19 cellular contexts compared by ENCODE assay signal in genomic region chr6:138034229-138034628, GRCh38.
"Had no signal": no experiment of that assay in that cellular context is flagged by ENCODE, and none has a peak within 500 bp of the region (broad histone marks: within the 10 kb centered on the region; RNA-seq: fewer than 3 reads in every experiment).

No MANE protein-coding gene starts in this region.

- H2AFZ ChIP-seq: neural progenitor cell, parathyroid adenoma had no signal

- ATAC-seq: left ventricle myocardium superior; lower lobe of right lung; naive thymus-derived CD4-positive, alpha-beta T cell; sciatic nerve; stimulated activated memory B cell treated with anti-CD40 and anti-IgM and Interleukin-4, amounts not matched to agents 10 μg/mL and 1 μg/mL and 100 μg/mL, for 72 hours; stimulated activated naive CD8-positive, alpha-beta T cell treated with anti-CD3 and anti-CD28 coated beads, Interleukin-15, Interleukin-2, amounts not matched to agents 100 U/mL and 50 U/mL, for 24 hours had no signal

- H3K27me3 ChIP-seq: dorsolateral prefrontal cortex, esophagus muscularis mucosa, neural progenitor cell, spleen, tibial nerve had no signal

- H3K27ac ChIP-seq: dorsolateral prefrontal cortex, esophagus muscularis mucosa, lower lobe of right lung, neural progenitor cell, parathyroid adenoma, spleen, thoracic aorta, tibial nerve had no signal

- H3K36me3 ChIP-seq: esophagus muscularis mucosa, lower lobe of right lung, neural progenitor cell, spleen, thoracic aorta, tibial nerve had no signal

- H3K9ac ChIP-seq: neural progenitor cell, parathyroid adenoma had no signal

- H3K4me3 ChIP-seq: dorsolateral prefrontal cortex, esophagus muscularis mucosa, lower lobe of right lung, neural progenitor cell, spleen, thoracic aorta, tibial nerve had no signal

- H3K9me3 ChIP-seq: esophagus muscularis mucosa, lower lobe of right lung, spleen, thoracic aorta, tibial nerve had no signal

- H3K4me1 ChIP-seq: lower lobe of right lung, neural progenitor cell, parathyroid adenoma, spleen, tibial nerve had no signal

- H3K4me2 ChIP-seq: neural progenitor cell had no signal

- H3K79me2 ChIP-seq: parathyroid adenoma had no signal

- DNase-seq: dorsolateral prefrontal cortex; effector CD4-positive, alpha-beta T cell; hypothalamus; immature natural killer cell; islet precursor cell; left ventricle myocardium superior; lower lobe of right lung; naive thymus-derived CD4-positive, alpha-beta T cell; spleen; stimulated activated CD4-positive, alpha-beta T cell treated with anti-CD3 and anti-CD28 coated beads, Interleukin-4, amount 100 ng/mL, for 4 hours; stimulated activated naive CD8-positive, alpha-beta T cell treated with anti-CD3 and anti-CD28 coated beads, Interleukin-15, Interleukin-2, amounts not matched to agents 100 U/mL and 50 U/mL, for 24 hours; substantia nigra had no signal
